ENCODE assay signal across 7 cellular contexts in genomic region chr10:121921541-121921940, GRCh38. TPM values are rescaled to one million over a fixed set of nuclear protein-coding genes. Genes with fewer than 3 reads are reported as not detected.
DNase-seq lines count a peak whose midpoint lies in the region; ATAC-seq and TF ChIP-seq lines count a peak whose summit lies in the region.
"Not testable (repeated sequence)": the region's sequence is repeated elsewhere in the genome, so short reads cannot be mapped to it uniquely, and the experiment has no call there.

No MANE protein-coding gene starts in this region.

- peaks cover 11% of the 10 kb centered on the region for H3K4me1 Mint-ChIP-seq in T-helper 17 cell

- intact Hi-C loops in sigmoid colon (cut with DNase I): not testable (repeated sequence)

- H3K27ac ChIP-seq in right atrium auricular region (peak overlapping the region; percentile 50 to 55), sigmoid colon (peak overlapping the region in 3 of 4 donors; percentile 59 to 72 (median 69))

- TF ChIP-seq EP300 in sigmoid colon (IDR thresholded peaks at IDR 0.05): not testable (repeated sequence)

- H3K9me3 ChIP-seq in T-helper 17 cell (ENCODE audit: control insufficient read depth, low read length, poor library complexity, severe bottlenecking); right atrium auricular region; sigmoid colon: not testable (repeated sequence)

- 76 to 86% methylated on average over 7 of the region's 7 CpGs for WGBS in sigmoid colon, 2 donors

- H3K27me3 ChIP-seq in right atrium auricular region, sigmoid colon: not testable (repeated sequence)

- not testable (repeated sequence) for H3K4me3 Mint-ChIP-seq in T-helper 17 cell

- H3K36me3 Mint-ChIP-seq in T-helper 17 cell (ENCODE audit: low read depth): not testable (repeated sequence)

- H3K4me3 ChIP-seq in choroid plexus epithelial cell (ENCODE audit: low read depth, low read length); right atrium auricular region; sigmoid colon: not testable (repeated sequence)

- H3K4me1 ChIP-seq in right atrium auricular region: peaks cover 0 to 26% of the 10 kb centered on the region in 2 donors
- H3K4me1 ChIP-seq in sigmoid colon: peaks cover 0 to 28% (median 18%) of the 10 kb centered on the region in 4 donors

- H3K36me3 ChIP-seq in right atrium auricular region: peaks cover 17% of the 10 kb centered on the region
- peaks cover 0 to 26% (median 8%) of the 10 kb centered on the region in 4 donors for H3K36me3 ChIP-seq in sigmoid colon

- not testable (repeated sequence) for H3K27me3 Mint-ChIP-seq in T-helper 17 cell

- peak overlapping the region; percentile 14 for H3K27ac Mint-ChIP-seq in T-helper 17 cell

- not testable (repeated sequence) for ATAC-seq in T-helper 17 cell

- not testable (repeated sequence) for TF ChIP-seq CTCF in choroid plexus epithelial cell (conservative IDR thresholded peaks at IDR 0.05; ENCODE audit: low read depth, low read length); right atrium auricular region (IDR thresholded peaks at IDR 0.05); sigmoid colon (IDR thresholded peaks at IDR 0.05)

- DNase-seq in NCI-H82 (lab: John Stamatoyannopoulos, UW) (peak; percentile 87), choroid plexus epithelial cell (ENCODE audit: low read depth) (peak; percentile 21), foreskin melanocyte (peak; percentile 88), midbrain (lab: John Stamatoyannopoulos, UW) (peak; percentile 27)
- DNase-seq in T-helper 17 cell; right atrium auricular region (ENCODE audit: low spot score); sigmoid colon: not testable (repeated sequence)

- not testable (repeated sequence) for TF ChIP-seq POLR2A in sigmoid colon (IDR thresholded peaks at IDR 0.05)

RNA-seq across cellular contexts. Expression of gene ATE1, which starts 6.3 kb away (rescaled TPM):
- total RNA-seq in T-helper 17 cell (10 to 100 TPM; 23.2 to 23.4 TPM), right atrium auricular region (10 to 100 TPM; 31.0 to 62.0 TPM), sigmoid colon (10 to 100 TPM; 31.4 to 49.6 (median 37.0) TPM)
- 10 to 100 TPM; 12.5 to 20.6 (median 15.0) TPM for polyA plus RNA-seq in sigmoid colon

RNA-seq across cellular contexts. Expression of gene NSMCE4A, which starts 53.5 kb away (rescaled TPM):
- 10 to 100 TPM; 37.0 to 37.4 TPM for total RNA-seq in T-helper 17 cell
- total RNA-seq in right atrium auricular region: 10 to 100 TPM; 34.2 to 34.9 TPM
- total RNA-seq in sigmoid colon: 100 to 1,000 TPM; 104 to 160 (median 118) TPM
- polyA plus RNA-seq in sigmoid colon: 10 to 100 TPM; 39.0 to 55.3 (median 52.0) TPM
